In genomic region chr19:57583104-57583520, GRCh38 we compare ENCODE assay signal across 8 cellular contexts. TPM values are rescaled to one million over a fixed set of nuclear protein-coding genes. Genes with fewer than 3 reads are reported as not detected.
DNase-seq lines count a peak whose midpoint lies in the region; ATAC-seq, FAIRE-seq and TF ChIP-seq lines count a peak whose summit lies in the region.
"Had no signal": no experiment of that assay in that cellular context is flagged by ENCODE, and none has a peak within 500 bp of the region (broad histone marks: within the 10 kb centered on the region; RNA-seq: fewer than 3 reads in every experiment).

No MANE protein-coding gene starts in this region.

- TF ChIP-seq CTCF in GM12878 (IDR thresholded peaks at IDR 0.05 in 2 of 3, conservative IDR thresholded peaks at IDR 0.05 in 1 of 3; ENCODE audit: control insufficient read depth in 2 of 3, extremely low read depth in 1 of 3, insufficient read depth in 1 of 3, low read depth in 3 of 3, low read length in 3 of 3) (no peak), lower lobe of right lung (IDR thresholded peaks at IDR 0.05) (no peak)

- H3K27ac ChIP-seq in KOPT-K1 (ENCODE audit: low read depth, low read length, poor library complexity, severe bottlenecking): peak overlapping the region; percentile 63
- no peak overlapping the region for H3K27ac ChIP-seq in GM12878 (ENCODE audit: control insufficient read depth, insufficient read depth)
- peak overlapping the region; percentile 71 for H3K27ac ChIP-seq in lower lobe of right lung

- no peak for TF ChIP-seq RAD21 in GM12878 (IDR thresholded peaks at IDR 0.05; ENCODE audit: insufficient read depth, low read depth, low read length)

- H2AFZ ChIP-seq in GM12878 (ENCODE audit: control insufficient read depth, low read depth, low read length): peak overlapping the region; percentile 90

- peaks cover 3% of the 10 kb centered on the region for H3K79me2 ChIP-seq in GM12878 (ENCODE audit: control insufficient read depth, insufficient read depth, low read length)

- no peak overlapping the region for H3K9ac ChIP-seq in GM12878 (ENCODE audit: control insufficient read depth, insufficient read depth, low read length)

- H3K4me1 ChIP-seq in GM12878 (ENCODE audit: control insufficient read depth, insufficient read depth, low read length) (peaks cover 6% of the 10 kb centered on the region; the same call in 1 of the 2 replicates), lower lobe of right lung (peaks cover 22% of the 10 kb centered on the region)

- TF ChIP-seq EP300 in GM12878 (IDR thresholded peaks at IDR 0.05; ENCODE audit: borderline replicate concordance in 1 of 2, control insufficient read depth in 1 of 2, low read depth in 2 of 2, low read length in 2 of 2): no peak

- RAD21 ChIA-PET in GM12878 (lab: Charles Lee; ENCODE audit: unreplicated experiment): no interaction called here

- H3K9me3 ChIP-seq in KOPT-K1 (ENCODE audit: insufficient read depth, low read length, poor library complexity, severe bottlenecking) (peaks cover 31% of the 10 kb centered on the region), GM12878 (replicated peaks; ENCODE audit: control insufficient read depth, insufficient read depth, low read length) (peaks cover 36% of the 10 kb centered on the region), lower lobe of right lung (peaks cover 25% of the 10 kb centered on the region)

- no peaks in the 10 kb centered on the region for H3K27me3 Mint-ChIP-seq in stimulated activated naive CD8-positive, alpha-beta T cell treated with anti-CD3 and anti-CD28 coated beads, Interleukin-15, amount 100 ng/mL, for 72 hours

- peaks cover 26% of the 10 kb centered on the region for H3K4me1 Mint-ChIP-seq in stimulated activated naive CD8-positive, alpha-beta T cell treated with anti-CD3 and anti-CD28 coated beads, Interleukin-15, amount 100 ng/mL, for 72 hours

- in situ Hi-C loops in GM12878 (cut with MboI): no loop called here

- SMC1A ChIA-PET in GM12878 (lab: Charles Lee; ENCODE audit: uncharacterized antibody, unreplicated experiment): no interaction called here

- TF ChIP-seq POLR2A in GM12878 (IDR thresholded peaks at IDR 0.05; ENCODE audit: low read depth, low read length): no peak

- DNase-seq in GM12878 (ENCODE audit: low read depth, low spot score) (no peak), lower lobe of right lung (no peak), T1000 (lab: John Stamatoyannopoulos, UW) (no peak), SHP77 treated with DMSO at 0.1 percent for 48 hours (lab: John Stamatoyannopoulos, UW) (no peak)
- DNase-seq in stimulated activated naive CD8-positive, alpha-beta T cell treated with anti-CD3 and anti-CD28 coated beads, Interleukin-15, amount 100 ng/mL, for 72 hours: no peak
- DNase-seq: SW 1271 had no signal

- CTCF ChIA-PET in GM12878 (lab: Yijun Ruan, JAX): no interaction called here

- peak overlapping the region; percentile 16 to 93 for H3K4me3 Mint-ChIP-seq in stimulated activated naive CD8-positive, alpha-beta T cell treated with anti-CD3 and anti-CD28 coated beads, Interleukin-15, amount 100 ng/mL, for 72 hours

- 94% methylated on average over 12 of the region's 21 CpGs for WGBS in GM12878 (ENCODE audit: insufficient coverage, insufficient replicate concordance, low lambda C conversion rate, missing lambda C conversion rate)

- H3K27ac Mint-ChIP-seq in stimulated activated naive CD8-positive, alpha-beta T cell treated with anti-CD3 and anti-CD28 coated beads, Interleukin-15, amount 100 ng/mL, for 72 hours: peak overlapping the region in 1 of 2 donors; percentile 96

- H3K4me2 ChIP-seq in GM12878 (ENCODE audit: control insufficient read depth, insufficient read depth): peak overlapping the region; percentile 92

- H4K20me1 ChIP-seq in GM12878 (ENCODE audit: control insufficient read depth, insufficient read depth): no peaks in the 10 kb centered on the region

- intact Hi-C loops in GM12878 (cut with micrococcal nuclease; ENCODE audit: unreplicated experiment): no loop called here
- intact Hi-C loops in lower lobe of right lung (cut with DNase I): no loop called here

- H3K36me3 ChIP-seq in KOPT-K1 (ENCODE audit: insufficient read depth, low read length) (peaks cover 34% of the 10 kb centered on the region), GM12878 (ENCODE audit: control insufficient read depth in 2 of 2, insufficient read depth in 2 of 2, low read length in 1 of 2) (no peaks in the 10 kb centered on the region), lower lobe of right lung (no peaks in the 10 kb centered on the region)

- H3K27me3 ChIP-seq in GM12878 (replicated peaks in 1 of 2; ENCODE audit: control insufficient read depth in 2 of 2, insufficient read depth in 2 of 2, low read length in 1 of 2): no peaks in the 10 kb centered on the region
- no peaks in the 10 kb centered on the region for H3K27me3 ChIP-seq in lower lobe of right lung (ENCODE audit: low read depth)

- peaks cover 41 to 75% of the 10 kb centered on the region in 2 donors for H3K9me3 Mint-ChIP-seq in stimulated activated naive CD8-positive, alpha-beta T cell treated with anti-CD3 and anti-CD28 coated beads, Interleukin-15, amount 100 ng/mL, for 72 hours

- ATAC-seq in GM12878 (no peak), lower lobe of right lung (no peak), HG03280 (IDR thresholded peaks at IDR 0.05; ENCODE audit: unreplicated experiment) (no peak)
- no peak for ATAC-seq in stimulated activated naive CD8-positive, alpha-beta T cell treated with anti-CD3 and anti-CD28 coated beads, Interleukin-15, amount 100 ng/mL, for 72 hours

- FAIRE-seq in GM12878 (lab: Jason Lieb, UNC): no peak

- 0 out of 2 replicates have a peak overlapping the region, but pooled peaks have one; percentile 77 for H3K4me3 ChIP-seq in GM12878
- peak overlapping the region; percentile 76 for H3K4me3 ChIP-seq in lower lobe of right lung

- POLR2A ChIA-PET in GM12878 (lab: Charles Lee): no interaction called here

- BruUV-seq in GM12878 (replicated peaks; lab: Mats Ljungman, UMichigan): no TSS peak

RNA-seq across cellular contexts. Expression of gene ZIK1, which starts 0.8 kb away (rescaled TPM):
- 6.4 and 8.4 TPM in 2 replicates for total RNA-seq in GM12878 (2013; cell fraction: nucleolus; rRNA removed)
- 3.5 and 4.6 TPM in 2 replicates for total RNA-seq in GM12878 (2014; rRNA removed)
- 3.9 and 4.7 TPM in 2 replicates for total RNA-seq in GM12878 (2014; rRNA removed; fragmentation: Illumina TruSeq; extraction: Trizol)
- 3.3 and 3.5 TPM in 2 replicates for total RNA-seq in GM12878 (2021)
- 3.0 TPM for polyA plus RNA-seq in GM12878 (2011; ENCODE audit: low read depth)
- polyA plus RNA-seq in GM12878 (2011; rRNA removed): 2.4 and 3.1 TPM in 2 replicates
- 1.6 and 2.3 TPM in 2 replicates for polyA plus RNA-seq in GM12878 (2011; cell fraction: cytosol; rRNA removed)
- 2.5 and 3.2 TPM in 2 replicates for polyA plus RNA-seq in GM12878 (2011; cell fraction: nucleus; rRNA removed)
- polyA plus RNA-seq in GM12878 (2012): 2.5 and 2.7 TPM in 2 replicates
- polyA plus RNA-seq in GM12878 (2014; fragmentation: Illumina TruSeq; extraction: Trizol): 2.8 and 3.5 TPM in 2 replicates
- 1 to 10 TPM in 1 of 2 experiments, under 1 TPM in 1; 0.45 to 1.1 TPM for polyA plus RNA-seq in GM12878 (2014; fragmentation: Nextera tagmentation; extraction: Ambion mirVana)
- polyA plus RNA-seq in GM12878 (2014; rRNA removed): 2.3 TPM in 2 replicates
- polyA plus RNA-seq in GM12878 (2016; fragmentation: Nextera tagmentation; extraction: Ambion mirVana): 1 to 10 TPM; 2.5 to 3.3 TPM
- polyA minus RNA-seq in GM12878 (2011; rRNA and poly(A)+ RNA removed): 4.0 and 4.2 TPM in 2 replicates
- 0.53 and 2.9 TPM in 2 replicates for polyA minus RNA-seq in GM12878 (2011; cell fraction: cytosol; rRNA and poly(A)+ RNA removed)
- 3.6 and 6.4 TPM in 2 replicates for polyA minus RNA-seq in GM12878 (2011; cell fraction: nucleus; rRNA and poly(A)+ RNA removed)
- total RNA-seq in lower lobe of right lung: 2.9 TPM

RNA-seq across cellular contexts. Expression of gene ZNF416, which starts 4.4 kb away (rescaled TPM):
- 14.0 and 15.4 TPM in 2 replicates for total RNA-seq in GM12878 (2013; cell fraction: nucleolus; rRNA removed)
- total RNA-seq in GM12878 (2014; rRNA removed) (5.2 and 5.4 TPM in 2 replicates), GM12878 (2014; rRNA removed; fragmentation: Illumina TruSeq; extraction: Trizol) (5.1 and 5.3 TPM in 2 replicates), GM12878 (2021) (5.3 TPM in 2 replicates), lower lobe of right lung (5.4 TPM)
- polyA plus RNA-seq in GM12878 (2011; ENCODE audit: low read depth): 4.6 TPM
- polyA plus RNA-seq in GM12878 (2011; rRNA removed) (3.9 TPM in 2 replicates), GM12878 (2014; fragmentation: Illumina TruSeq; extraction: Trizol) (4.1 and 5.4 TPM in 2 replicates), GM12878 (2014; fragmentation: Nextera tagmentation; extraction: Ambion mirVana) (1 to 10 TPM; 1.2 to 1.6 TPM), GM12878 (2014; rRNA removed) (3.2 and 3.9 TPM in 2 replicates), GM12878 (2016; fragmentation: Nextera tagmentation; extraction: Ambion mirVana) (1 to 10 TPM; 4.4 to 5.1 TPM)
- 3.1 and 3.5 TPM in 2 replicates for polyA plus RNA-seq in GM12878 (2011; cell fraction: cytosol; rRNA removed)
- 4.2 and 5.3 TPM in 2 replicates for polyA plus RNA-seq in GM12878 (2011; cell fraction: nucleus; rRNA removed)
- polyA plus RNA-seq in GM12878 (2012): 2.8 and 3.4 TPM in 2 replicates
- polyA minus RNA-seq in GM12878 (2011; rRNA and poly(A)+ RNA removed): 8.6 and 12.4 TPM in 2 replicates
- 1.7 and 2.8 TPM in 2 replicates for polyA minus RNA-seq in GM12878 (2011; cell fraction: cytosol; rRNA and poly(A)+ RNA removed)
- polyA minus RNA-seq in GM12878 (2011; cell fraction: nucleus; rRNA and poly(A)+ RNA removed): 10.0 TPM in 2 replicates

RNA-seq across cellular contexts. Expression of gene ZNF530, which starts 16.6 kb away (rescaled TPM):
- 6.8 and 7.1 TPM in 2 replicates for total RNA-seq in GM12878 (2013; cell fraction: nucleolus; rRNA removed)
- total RNA-seq in GM12878 (2014; rRNA removed): 9.3 and 9.9 TPM in 2 replicates
- total RNA-seq in GM12878 (2014; rRNA removed; fragmentation: Illumina TruSeq; extraction: Trizol): 6.0 and 6.7 TPM in 2 replicates
- 6.4 and 7.5 TPM in 2 replicates for total RNA-seq in GM12878 (2021)
- polyA plus RNA-seq in GM12878 (2011; ENCODE audit: low read depth): 2.6 TPM
- polyA plus RNA-seq in GM12878 (2011; rRNA removed): 3.7 and 3.9 TPM in 2 replicates
- polyA plus RNA-seq in GM12878 (2011; cell fraction: cytosol; rRNA removed): 3.7 and 4.0 TPM in 2 replicates
- 4.4 and 6.1 TPM in 2 replicates for polyA plus RNA-seq in GM12878 (2011; cell fraction: nucleus; rRNA removed)
- 4.6 and 5.9 TPM in 2 replicates for polyA plus RNA-seq in GM12878 (2012)
- 5.5 and 6.9 TPM in 2 replicates for polyA plus RNA-seq in GM12878 (2014; fragmentation: Illumina TruSeq; extraction: Trizol)
- polyA plus RNA-seq in GM12878 (2014; fragmentation: Nextera tagmentation; extraction: Ambion mirVana): 1 to 10 TPM; 1.9 to 2.1 TPM
- 8.8 and 12.9 TPM in 2 replicates for polyA plus RNA-seq in GM12878 (2014; rRNA removed)
- 1 to 10 TPM; 6.5 to 8.3 TPM for polyA plus RNA-seq in GM12878 (2016; fragmentation: Nextera tagmentation; extraction: Ambion mirVana)
- polyA minus RNA-seq in GM12878 (2011; rRNA and poly(A)+ RNA removed): 4.0 TPM in 2 replicates
- polyA minus RNA-seq in GM12878 (2011; cell fraction: cytosol; rRNA and poly(A)+ RNA removed): 1.3 and 2.0 TPM in 2 replicates
- polyA minus RNA-seq in GM12878 (2011; cell fraction: nucleus; rRNA and poly(A)+ RNA removed): 8.0 and 11.2 TPM in 2 replicates
- total RNA-seq in lower lobe of right lung: 2.0 TPM

RNA-seq across cellular contexts. Expression of gene ZNF550, which starts 23.4 kb away (rescaled TPM):
- 40.3 and 48.5 TPM in 2 replicates for total RNA-seq in GM12878 (2013; cell fraction: nucleolus; rRNA removed)
- total RNA-seq in GM12878 (2014; rRNA removed): 7.6 and 8.0 TPM in 2 replicates
- total RNA-seq in GM12878 (2014; rRNA removed; fragmentation: Illumina TruSeq; extraction: Trizol): 7.2 and 7.6 TPM in 2 replicates
- 7.1 and 9.0 TPM in 2 replicates for total RNA-seq in GM12878 (2021)
- polyA plus RNA-seq in GM12878 (2011; ENCODE audit: low read depth): 3.9 TPM
- polyA plus RNA-seq in GM12878 (2011; rRNA removed): 14.0 and 18.5 TPM in 2 replicates
- 8.9 and 10.4 TPM in 2 replicates for polyA plus RNA-seq in GM12878 (2011; cell fraction: cytosol; rRNA removed)
- polyA plus RNA-seq in GM12878 (2011; cell fraction: nucleus; rRNA removed): 12.5 and 15.2 TPM in 2 replicates
- polyA plus RNA-seq in GM12878 (2012): 6.7 and 8.5 TPM in 2 replicates
- polyA plus RNA-seq in GM12878 (2014; fragmentation: Illumina TruSeq; extraction: Trizol): 7.9 and 10.9 TPM in 2 replicates
- polyA plus RNA-seq in GM12878 (2014; fragmentation: Nextera tagmentation; extraction: Ambion mirVana): 1 to 10 TPM; 2.6 to 3.6 TPM
- polyA plus RNA-seq in GM12878 (2014; rRNA removed): 7.2 and 8.6 TPM in 2 replicates
- 1 to 10 TPM; 4.5 to 4.9 TPM for polyA plus RNA-seq in GM12878 (2016; fragmentation: Nextera tagmentation; extraction: Ambion mirVana)
- 17.8 and 17.9 TPM in 2 replicates for polyA minus RNA-seq in GM12878 (2011; rRNA and poly(A)+ RNA removed)
- 3.2 and 4.9 TPM in 2 replicates for polyA minus RNA-seq in GM12878 (2011; cell fraction: cytosol; rRNA and poly(A)+ RNA removed)
- polyA minus RNA-seq in GM12878 (2011; cell fraction: nucleus; rRNA and poly(A)+ RNA removed): 15.0 and 18.8 TPM in 2 replicates
- 8.8 TPM for total RNA-seq in lower lobe of right lung

RNA-seq across cellular contexts. Expression of gene ZNF134, which starts 30.9 kb away (rescaled TPM):
- total RNA-seq in GM12878 (2013; cell fraction: nucleolus; rRNA removed): 26.0 and 35.0 TPM in 2 replicates
- total RNA-seq in GM12878 (2014; rRNA removed) (14.3 and 17.6 TPM in 2 replicates), GM12878 (2014; rRNA removed; fragmentation: Illumina TruSeq; extraction: Trizol) (9.8 and 10.0 TPM in 2 replicates), GM12878 (2021) (10.8 and 13.2 TPM in 2 replicates), lower lobe of right lung (17.4 TPM)
- polyA plus RNA-seq in GM12878 (2011; ENCODE audit: low read depth): 9.0 TPM
- polyA plus RNA-seq in GM12878 (2011; rRNA removed) (6.9 and 8.3 TPM in 2 replicates), GM12878 (2014; fragmentation: Illumina TruSeq; extraction: Trizol) (7.9 and 9.5 TPM in 2 replicates), GM12878 (2014; fragmentation: Nextera tagmentation; extraction: Ambion mirVana) (1 to 10 TPM; 1.6 to 2.6 TPM), GM12878 (2014; rRNA removed) (10.6 and 12.2 TPM in 2 replicates), GM12878 (2016; fragmentation: Nextera tagmentation; extraction: Ambion mirVana) (10 to 100 TPM in 1 of 2 experiments, 1 to 10 TPM in 1; 9.7 to 10.5 TPM)
- polyA plus RNA-seq in GM12878 (2011; cell fraction: cytosol; rRNA removed): 6.6 TPM in 2 replicates
- 6.5 and 6.8 TPM in 2 replicates for polyA plus RNA-seq in GM12878 (2011; cell fraction: nucleus; rRNA removed)
- 8.3 and 9.2 TPM in 2 replicates for polyA plus RNA-seq in GM12878 (2012)
- polyA minus RNA-seq in GM12878 (2011; rRNA and poly(A)+ RNA removed): 7.1 and 10.2 TPM in 2 replicates
- 2.1 and 2.8 TPM in 2 replicates for polyA minus RNA-seq in GM12878 (2011; cell fraction: cytosol; rRNA and poly(A)+ RNA removed)
- polyA minus RNA-seq in GM12878 (2011; cell fraction: nucleus; rRNA and poly(A)+ RNA removed): 7.7 and 9.7 TPM in 2 replicates
